33 cellular contexts compared by ENCODE assay signal in genomic region chr12:115495300-115495699, GRCh38.
"Had no signal": no experiment of that assay in that cellular context is flagged by ENCODE, and none has a peak within 500 bp of the region (broad histone marks: within the 10 kb centered on the region; RNA-seq: fewer than 3 reads in every experiment).

No MANE protein-coding gene starts in this region.

- H3K27me3 ChIP-seq: adrenal gland, ascending aorta, body of pancreas, brain microvascular endothelial cell, breast epithelium had no signal

- DNase-seq: activated effector memory CD4-positive, alpha-beta T cell treated with anti-CD3 and anti-CD28 coated beads, Interleukin-2, amount 50 U/mL, for 16 hours; activated effector memory CD4-positive, alpha-beta T cell treated with Interleukin-2 at 50 U/mL for 16 hours; activated gamma-delta T cell; activated gamma-delta T cell treated with Interleukin-2 at 50 U/mL for 16 hours; activated naive CD4-positive, alpha-beta T cell; activated naive CD4-positive, alpha-beta T cell treated with anti-CD3 and anti-CD28 coated beads for 36 hours; activated naive CD4-positive, alpha-beta T cell treated with anti-CD3 and anti-CD28 coated beads, Interleukin-2, amount 10 ng/mL, durations not matched to agents 7 days and 5 days; activated naive CD4-positive, alpha-beta T cell treated with anti-CD3 and anti-CD28 coated beads, Interleukin-2, amount 50 U/mL, for 16 hours; activated naive CD4-positive, alpha-beta T cell treated with Interleukin-2 at 50 U/mL for 16 hours; activated naive CD8-positive, alpha-beta T cell treated with anti-CD3 and anti-CD28 coated beads for 36 hours; activated naive CD8-positive, alpha-beta T cell treated with anti-CD3 and anti-CD28 coated beads, Interleukin-2, amount 10 ng/mL, durations not matched to agents 7 days and 5 days; activated naive CD8-positive, alpha-beta T cell treated with anti-CD3 and anti-CD28 coated beads, Interleukin-2, amount 50 U/mL, for 24 hours; activated T-cell treated with anti-CD3 and anti-CD28 coated beads, Interleukin-2, amount 50 U/mL, for 4 hours; activated T-cell treated with anti-CD3 and anti-CD28 coated beads, Interleukin-2, amount 50 U/mL, for 48 hours; activated T-cell treated with anti-CD3 and anti-CD28 coated beads, Interleukin-2, amount 50 U/mL, for 72 hours; adrenal gland; amniotic stem cell; amygdala; anterior cingulate cortex; aorta; body of pancreas; brain microvascular endothelial cell; caudate nucleus; central memory CD4-positive, alpha-beta T cell; cerebellar nuclear complex had no signal

- H3K9me3 ChIP-seq: adrenal gland, ascending aorta, body of pancreas, breast epithelium had no signal

- H3K27ac ChIP-seq: adrenal gland, ascending aorta, body of pancreas, brain microvascular endothelial cell, breast epithelium, cardiac muscle cell had no signal

- H3K36me3 ChIP-seq: adrenal gland, ascending aorta, brain microvascular endothelial cell, breast epithelium, cardiac muscle cell had no signal

- FAIRE-seq: astrocyte, bronchial epithelial cell, colon had no signal

- ATAC-seq: activated naive CD4-positive, alpha-beta T cell treated with anti-CD3 and anti-CD28 coated beads, Interleukin-2, amount 50 U/mL, for 72 hours; activated naive CD8-positive, alpha-beta T cell treated with anti-CD3 and anti-CD28 coated beads, Interleukin-2, amount 50 U/mL, for 24 hours; activated T-cell treated with anti-CD3 and anti-CD28 coated beads, Interleukin-2, amount 50 U/mL, for 4 hours; activated T-cell treated with anti-CD3 and anti-CD28 coated beads, Interleukin-2, amount 50 U/mL, for 72 hours; activated T-helper 17 cell treated with anti-CD3 and anti-CD28 coated beads, Interleukin-2, amount 50 U/mL, for 72 hours; body of pancreas had no signal

- H3K4me1 ChIP-seq: adrenal gland, ascending aorta, body of pancreas, breast epithelium had no signal

- H3K4me3 ChIP-seq: adrenal gland, ascending aorta, body of pancreas, breast epithelium, cardiac muscle cell had no signal
